8 cellular contexts compared by ENCODE assay signal in genomic region chr3:155323063-155323666, GRCh38. TPM values are rescaled to one million over a fixed set of nuclear protein-coding genes. Genes with fewer than 3 reads are reported as not detected.
DNase-seq lines count a peak whose midpoint lies in the region; ATAC-seq, FAIRE-seq and TF ChIP-seq lines count a peak whose summit lies in the region.

No MANE protein-coding gene starts in this region.

- no peaks in the 10 kb centered on the region for H3K9me3 ChIP-seq in kidney (ENCODE audit: control insufficient read depth in 1 of 2, low read length in 2 of 2)

- no peak overlapping the region for H3K4me3 ChIP-seq in kidney (ENCODE audit: low read length in 2 of 2)

- POLR2A ChIA-PET in MCF 10A (lab: Yijun Ruan, JAX) = interaction anchor here (0.6 to 1.8 kb wide), 5 partner anchors 243 to 569 kb away, joined by 3 to 6 read pairs (median 3); partner anchors contain the start of gene MME

- H3K36me3 Mint-ChIP-seq in MCF 10A (ENCODE audit: insufficient read depth, unreplicated experiment) (no peaks in the 10 kb centered on the region), type B pancreatic cell (no peaks in the 10 kb centered on the region)

- H3K27ac Mint-ChIP-seq in MCF 10A (ENCODE audit: low read depth, unreplicated experiment) = no peak overlapping the region
- H3K27ac Mint-ChIP-seq in type B pancreatic cell = no peak overlapping the region

- ATAC-seq in GM21390 (IDR thresholded peaks at IDR 0.05; ENCODE audit: unreplicated experiment) (peak; percentile 91), HG03025 (IDR thresholded peaks at IDR 0.05; ENCODE audit: low FRiP score, unreplicated experiment) (no peak)

- H3K9ac ChIP-seq in kidney (ENCODE audit: low read length in 2 of 2) = no peak overlapping the region

- DNase-seq in ELR (ENCODE audit: low read depth) (peak; percentile 82), HS-27A (ENCODE audit: low read depth) (peak; percentile 58), NCI-H748 treated with DMSO at 0.1 percent for 48 hours (lab: John Stamatoyannopoulos, UW) (peak; percentile 23), MCF 10A (ENCODE audit: unreplicated experiment) (peak; percentile 83), kidney (no peak), type B pancreatic cell (ENCODE audit: extremely low spot score, unreplicated experiment) (no peak)

- BruUV-seq in MCF 10A (replicated peaks; lab: Mats Ljungman, UMichigan) = no TSS peak

- no peaks in the 10 kb centered on the region for H3K36me3 ChIP-seq in kidney (ENCODE audit: control insufficient read depth in 1 of 2, insufficient read depth in 2 of 2, low read length in 2 of 2)

- no peaks in the 10 kb centered on the region for H3K4me1 Mint-ChIP-seq in MCF 10A (ENCODE audit: insufficient read depth, unreplicated experiment)
- H3K4me1 Mint-ChIP-seq in type B pancreatic cell (ENCODE audit: unreplicated experiment) = peaks cover 9% of the 10 kb centered on the region

- no peaks in the 10 kb centered on the region for H3K27me3 Mint-ChIP-seq in MCF 10A (ENCODE audit: insufficient read depth, unreplicated experiment)
- no peaks in the 10 kb centered on the region for H3K27me3 Mint-ChIP-seq in type B pancreatic cell

- no peak overlapping the region for H3K27ac ChIP-seq in kidney (ENCODE audit: low read depth in 2 of 2, low read length in 2 of 2)

- H3K4me3 Mint-ChIP-seq in MCF 10A (ENCODE audit: unreplicated experiment) (no peak overlapping the region), type B pancreatic cell (no peak overlapping the region)

- CTCF ChIA-PET in MCF 10A (lab: Yijun Ruan, JAX) = interaction anchor here (0.6 to 5.6 kb wide), 66 partner anchors 9 to 1712 kb away, joined by 3 to 113 read pairs (median 4); no protein-coding TSS in a partner anchor

- peaks cover 2 to 4% of the 10 kb centered on the region in 2 donors for H3K4me1 ChIP-seq in kidney (ENCODE audit: control insufficient read depth in 1 of 2, insufficient read depth in 1 of 2, low read depth in 1 of 2, low read length in 2 of 2)

- TF ChIP-seq CTCF in MCF 10A (IDR thresholded peaks at IDR 0.05; ENCODE audit: unreplicated experiment) (peak; percentile 80), kidney (IDR thresholded peaks at IDR 0.05; ENCODE audit: borderline replicate concordance, extremely low read depth, insufficient read depth) (peak; percentile 68), type B pancreatic cell (conservative IDR thresholded peaks at IDR 0.05) (peak; percentile 88)

- H3K9me3 Mint-ChIP-seq in MCF 10A (ENCODE audit: unreplicated experiment) = no peaks in the 10 kb centered on the region
- no peaks in the 10 kb centered on the region for H3K9me3 Mint-ChIP-seq in type B pancreatic cell

- peak; percentile 85 for FAIRE-seq in kidney (lab: Jason Lieb, UNC)

- intact Hi-C loops in MCF 10A (cut with micrococcal nuclease) = loop anchor here (1.0 to 5.0 kb wide), 5 partner anchors 241 to 986 kb away; partner anchors contain the start of gene MME
- intact Hi-C loops in kidney (cut with DNase I) = no loop called here

RNA-seq across cellular contexts. Expression of gene STRIT1, which starts 29.7 kb away (rescaled TPM):
- not detected in 2 replicates for total RNA-seq in MCF 10A (2022)
- total RNA-seq in kidney = not detected
- 1.8 TPM for polyA plus RNA-seq in kidney (ENCODE audit: insufficient read depth, low read depth, low replicate concordance)
- 0.33 TPM in 1 of 2 replicates, not detected in the other for total RNA-seq in type B pancreatic cell (ENCODE audit: low replicate concordance)

Comparison
In these comparisons a context has a peak if more than half of its experiments do, and no peak if none do; other contexts are left out.
1. DNase-seq: peak in ELR (single experiment), HS-27A (single experiment), NCI-H748 treated with DMSO at 0.1 percent for 48 hours (single experiment) and MCF 10A (single experiment); none in kidney (single experiment) and type B pancreatic cell (single experiment).
2. Peak in every context shown above with its lines, with median percentiles within 50 percentile points of each other: CTCF ChIP-seq.